In genomic region chr1:113913887-113914664, GRCh38 we compare ENCODE assay signal across 1 cellular context.
TF ChIP-seq lines count a peak whose summit lies in the region.

No MANE protein-coding gene starts in this region.

TF ChIP-seq in K562, 482 proteins besides CTCF, POLR2A, EP300 and RAD21 (continued from another document and continues in another):
- TF ChIP-seq, protein P1, sequence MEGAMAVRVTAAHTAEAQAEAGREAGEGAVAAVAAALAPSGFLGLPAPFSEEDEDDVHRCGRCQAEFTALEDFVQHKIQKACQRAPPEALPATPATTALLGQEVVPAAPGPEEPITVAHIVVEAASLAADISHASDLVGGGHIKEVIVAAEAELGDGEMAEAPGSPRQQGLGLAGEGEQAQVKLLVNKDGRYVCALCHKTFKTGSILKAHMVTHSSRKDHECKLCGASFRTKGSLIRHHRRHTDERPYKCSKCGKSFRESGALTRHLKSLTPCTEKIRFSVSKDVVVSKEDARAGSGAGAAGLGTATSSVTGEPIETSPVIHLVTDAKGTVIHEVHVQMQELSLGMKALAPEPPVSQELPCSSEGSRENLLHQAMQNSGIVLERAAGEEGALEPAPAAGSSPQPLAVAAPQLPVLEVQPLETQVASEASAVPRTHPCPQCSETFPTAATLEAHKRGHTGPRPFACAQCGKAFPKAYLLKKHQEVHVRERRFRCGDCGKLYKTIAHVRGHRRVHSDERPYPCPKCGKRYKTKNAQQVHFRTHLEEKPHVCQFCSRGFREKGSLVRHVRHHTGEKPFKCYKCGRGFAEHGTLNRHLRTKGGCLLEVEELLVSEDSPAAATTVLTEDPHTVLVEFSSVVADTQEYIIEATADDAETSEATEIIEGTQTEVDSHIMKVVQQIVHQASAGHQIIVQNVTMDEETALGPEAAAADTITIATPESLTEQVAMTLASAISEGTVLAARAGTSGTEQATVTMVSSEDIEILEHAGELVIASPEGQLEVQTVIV (CRISPR knock-in tag; IDR thresholded peaks at IDR 0.05; ENCODE audit: borderline replicate concordance): no peak
- TF ChIP-seq PCBP2 (IDR thresholded peaks at IDR 0.05; ENCODE audit: low read depth, low read length, poor library complexity, severe bottlenecking) (no peak), ELF2 (CRISPR knock-in tag; IDR thresholded peaks at IDR 0.05) (no peak), CBX5 (IDR thresholded peaks at IDR 0.05; ENCODE audit: borderline replicate concordance, low read depth) (no peak), ETS2 (tag; IDR thresholded peaks at IDR 0.05; ENCODE audit: borderline replicate concordance, poor library complexity, severe bottlenecking) (no peak), ZBTB12 (CRISPR knock-in tag; IDR thresholded peaks at IDR 0.05) (no peak), HNRNPL (IDR thresholded peaks at IDR 0.05; ENCODE audit: low read depth, low read length) (0 out of 2 replicates have a peak, but pooled peaks have one; percentile 20), TRIM24 (IDR thresholded peaks at IDR 0.05) (peak; percentile 98), PRPF4 (IDR thresholded peaks at IDR 0.05; ENCODE audit: insufficient read depth, low read depth, low read length, poor library complexity, severe bottlenecking) (no peak), TAF7 (tag; IDR thresholded peaks at IDR 0.05) (no peak), CREB3L1 (IDR thresholded peaks at IDR 0.05; ENCODE audit: borderline replicate concordance, low read depth) (no peak), CUX1 (CRISPR knock-in tag; IDR thresholded peaks at IDR 0.05) (peak; percentile 92), NFRKB (IDR thresholded peaks at IDR 0.05; ENCODE audit: low read depth) (no peak), PHB2 (IDR thresholded peaks at IDR 0.05; ENCODE audit: low read depth) (peak; percentile 96), IRF1 (CRISPR knock-in tag; IDR thresholded peaks at IDR 0.05; ENCODE audit: borderline replicate concordance) (no peak), GATAD2A (IDR thresholded peaks at IDR 0.05) (peak; percentile 97), NR2C1 (IDR thresholded peaks at IDR 0.05) (no peak), NR2C1 (tag; IDR thresholded peaks at IDR 0.05) (peak; percentile 75), ZNF75A (CRISPR knock-in tag; IDR thresholded peaks at IDR 0.05) (no peak)
- TF ChIP-seq, protein P2, sequence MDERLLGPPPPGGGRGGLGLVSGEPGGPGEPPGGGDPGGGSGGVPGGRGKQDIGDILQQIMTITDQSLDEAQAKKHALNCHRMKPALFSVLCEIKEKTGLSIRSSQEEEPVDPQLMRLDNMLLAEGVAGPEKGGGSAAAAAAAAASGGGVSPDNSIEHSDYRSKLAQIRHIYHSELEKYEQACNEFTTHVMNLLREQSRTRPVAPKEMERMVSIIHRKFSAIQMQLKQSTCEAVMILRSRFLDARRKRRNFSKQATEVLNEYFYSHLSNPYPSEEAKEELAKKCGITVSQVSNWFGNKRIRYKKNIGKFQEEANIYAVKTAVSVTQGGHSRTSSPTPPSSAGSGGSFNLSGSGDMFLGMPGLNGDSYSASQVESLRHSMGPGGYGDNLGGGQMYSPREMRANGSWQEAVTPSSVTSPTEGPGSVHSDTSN (CRISPR knock-in tag; IDR thresholded peaks at IDR 0.05; ENCODE audit: low read depth): no peak
- TF ChIP-seq, protein P2 (tag; conservative IDR thresholded peaks at IDR 0.05; ENCODE audit: low read depth): peak; percentile 63
- TF ChIP-seq, protein P3, sequence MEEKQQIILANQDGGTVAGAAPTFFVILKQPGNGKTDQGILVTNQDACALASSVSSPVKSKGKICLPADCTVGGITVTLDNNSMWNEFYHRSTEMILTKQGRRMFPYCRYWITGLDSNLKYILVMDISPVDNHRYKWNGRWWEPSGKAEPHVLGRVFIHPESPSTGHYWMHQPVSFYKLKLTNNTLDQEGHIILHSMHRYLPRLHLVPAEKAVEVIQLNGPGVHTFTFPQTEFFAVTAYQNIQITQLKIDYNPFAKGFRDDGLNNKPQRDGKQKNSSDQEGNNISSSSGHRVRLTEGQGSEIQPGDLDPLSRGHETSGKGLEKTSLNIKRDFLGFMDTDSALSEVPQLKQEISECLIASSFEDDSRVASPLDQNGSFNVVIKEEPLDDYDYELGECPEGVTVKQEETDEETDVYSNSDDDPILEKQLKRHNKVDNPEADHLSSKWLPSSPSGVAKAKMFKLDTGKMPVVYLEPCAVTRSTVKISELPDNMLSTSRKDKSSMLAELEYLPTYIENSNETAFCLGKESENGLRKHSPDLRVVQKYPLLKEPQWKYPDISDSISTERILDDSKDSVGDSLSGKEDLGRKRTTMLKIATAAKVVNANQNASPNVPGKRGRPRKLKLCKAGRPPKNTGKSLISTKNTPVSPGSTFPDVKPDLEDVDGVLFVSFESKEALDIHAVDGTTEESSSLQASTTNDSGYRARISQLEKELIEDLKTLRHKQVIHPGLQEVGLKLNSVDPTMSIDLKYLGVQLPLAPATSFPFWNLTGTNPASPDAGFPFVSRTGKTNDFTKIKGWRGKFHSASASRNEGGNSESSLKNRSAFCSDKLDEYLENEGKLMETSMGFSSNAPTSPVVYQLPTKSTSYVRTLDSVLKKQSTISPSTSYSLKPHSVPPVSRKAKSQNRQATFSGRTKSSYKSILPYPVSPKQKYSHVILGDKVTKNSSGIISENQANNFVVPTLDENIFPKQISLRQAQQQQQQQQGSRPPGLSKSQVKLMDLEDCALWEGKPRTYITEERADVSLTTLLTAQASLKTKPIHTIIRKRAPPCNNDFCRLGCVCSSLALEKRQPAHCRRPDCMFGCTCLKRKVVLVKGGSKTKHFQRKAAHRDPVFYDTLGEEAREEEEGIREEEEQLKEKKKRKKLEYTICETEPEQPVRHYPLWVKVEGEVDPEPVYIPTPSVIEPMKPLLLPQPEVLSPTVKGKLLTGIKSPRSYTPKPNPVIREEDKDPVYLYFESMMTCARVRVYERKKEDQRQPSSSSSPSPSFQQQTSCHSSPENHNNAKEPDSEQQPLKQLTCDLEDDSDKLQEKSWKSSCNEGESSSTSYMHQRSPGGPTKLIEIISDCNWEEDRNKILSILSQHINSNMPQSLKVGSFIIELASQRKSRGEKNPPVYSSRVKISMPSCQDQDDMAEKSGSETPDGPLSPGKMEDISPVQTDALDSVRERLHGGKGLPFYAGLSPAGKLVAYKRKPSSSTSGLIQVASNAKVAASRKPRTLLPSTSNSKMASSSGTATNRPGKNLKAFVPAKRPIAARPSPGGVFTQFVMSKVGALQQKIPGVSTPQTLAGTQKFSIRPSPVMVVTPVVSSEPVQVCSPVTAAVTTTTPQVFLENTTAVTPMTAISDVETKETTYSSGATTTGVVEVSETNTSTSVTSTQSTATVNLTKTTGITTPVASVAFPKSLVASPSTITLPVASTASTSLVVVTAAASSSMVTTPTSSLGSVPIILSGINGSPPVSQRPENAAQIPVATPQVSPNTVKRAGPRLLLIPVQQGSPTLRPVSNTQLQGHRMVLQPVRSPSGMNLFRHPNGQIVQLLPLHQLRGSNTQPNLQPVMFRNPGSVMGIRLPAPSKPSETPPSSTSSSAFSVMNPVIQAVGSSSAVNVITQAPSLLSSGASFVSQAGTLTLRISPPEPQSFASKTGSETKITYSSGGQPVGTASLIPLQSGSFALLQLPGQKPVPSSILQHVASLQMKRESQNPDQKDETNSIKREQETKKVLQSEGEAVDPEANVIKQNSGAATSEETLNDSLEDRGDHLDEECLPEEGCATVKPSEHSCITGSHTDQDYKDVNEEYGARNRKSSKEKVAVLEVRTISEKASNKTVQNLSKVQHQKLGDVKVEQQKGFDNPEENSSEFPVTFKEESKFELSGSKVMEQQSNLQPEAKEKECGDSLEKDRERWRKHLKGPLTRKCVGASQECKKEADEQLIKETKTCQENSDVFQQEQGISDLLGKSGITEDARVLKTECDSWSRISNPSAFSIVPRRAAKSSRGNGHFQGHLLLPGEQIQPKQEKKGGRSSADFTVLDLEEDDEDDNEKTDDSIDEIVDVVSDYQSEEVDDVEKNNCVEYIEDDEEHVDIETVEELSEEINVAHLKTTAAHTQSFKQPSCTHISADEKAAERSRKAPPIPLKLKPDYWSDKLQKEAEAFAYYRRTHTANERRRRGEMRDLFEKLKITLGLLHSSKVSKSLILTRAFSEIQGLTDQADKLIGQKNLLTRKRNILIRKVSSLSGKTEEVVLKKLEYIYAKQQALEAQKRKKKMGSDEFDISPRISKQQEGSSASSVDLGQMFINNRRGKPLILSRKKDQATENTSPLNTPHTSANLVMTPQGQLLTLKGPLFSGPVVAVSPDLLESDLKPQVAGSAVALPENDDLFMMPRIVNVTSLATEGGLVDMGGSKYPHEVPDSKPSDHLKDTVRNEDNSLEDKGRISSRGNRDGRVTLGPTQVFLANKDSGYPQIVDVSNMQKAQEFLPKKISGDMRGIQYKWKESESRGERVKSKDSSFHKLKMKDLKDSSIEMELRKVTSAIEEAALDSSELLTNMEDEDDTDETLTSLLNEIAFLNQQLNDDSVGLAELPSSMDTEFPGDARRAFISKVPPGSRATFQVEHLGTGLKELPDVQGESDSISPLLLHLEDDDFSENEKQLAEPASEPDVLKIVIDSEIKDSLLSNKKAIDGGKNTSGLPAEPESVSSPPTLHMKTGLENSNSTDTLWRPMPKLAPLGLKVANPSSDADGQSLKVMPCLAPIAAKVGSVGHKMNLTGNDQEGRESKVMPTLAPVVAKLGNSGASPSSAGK (IDR thresholded peaks at IDR 0.05): peak; percentile 73; the same call in 1 of the 2 replicates
- TF ChIP-seq, protein P4, sequence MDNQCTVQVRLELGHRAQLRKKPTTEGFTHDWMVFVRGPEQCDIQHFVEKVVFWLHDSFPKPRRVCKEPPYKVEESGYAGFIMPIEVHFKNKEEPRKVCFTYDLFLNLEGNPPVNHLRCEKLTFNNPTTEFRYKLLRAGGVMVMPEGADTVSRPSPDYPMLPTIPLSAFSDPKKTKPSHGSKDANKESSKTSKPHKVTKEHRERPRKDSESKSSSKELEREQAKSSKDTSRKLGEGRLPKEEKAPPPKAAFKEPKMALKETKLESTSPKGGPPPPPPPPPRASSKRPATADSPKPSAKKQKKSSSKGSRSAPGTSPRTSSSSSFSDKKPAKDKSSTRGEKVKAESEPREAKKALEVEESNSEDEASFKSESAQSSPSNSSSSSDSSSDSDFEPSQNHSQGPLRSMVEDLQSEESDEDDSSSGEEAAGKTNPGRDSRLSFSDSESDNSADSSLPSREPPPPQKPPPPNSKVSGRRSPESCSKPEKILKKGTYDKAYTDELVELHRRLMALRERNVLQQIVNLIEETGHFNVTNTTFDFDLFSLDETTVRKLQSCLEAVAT (IDR thresholded peaks at IDR 0.05): peak in 1 of 2 experiments; percentile 81; a peak in 1 of 4 replicates
